ENCODE assay signal across 27 cellular contexts in genomic region chr6:158954778-158955177, GRCh38. TPM values are rescaled to one million over a fixed set of nuclear protein-coding genes. Genes with fewer than 3 reads are reported as not detected.
DNase-seq lines count a peak whose midpoint lies in the region; ATAC-seq, FAIRE-seq and TF ChIP-seq lines count a peak whose summit lies in the region.
"Had no signal": no experiment of that assay in that cellular context is flagged by ENCODE, and none has a peak within 500 bp of the region (broad histone marks: within the 10 kb centered on the region; RNA-seq: fewer than 3 reads in every experiment).

No MANE protein-coding gene starts in this region.

- POLR2A ChIA-PET in K562 (lab: Yijun Ruan, JAX), result interaction anchor here (0.6 kb wide), 1 partner anchor 1575 kb away, joined by 3 read pairs; no protein-coding TSS in a partner anchor

- no peaks in the 10 kb centered on the region for H3K79me2 ChIP-seq in K562 (ENCODE audit: control insufficient read depth, insufficient read depth, low read length)

- no peak overlapping the region for H3K9ac ChIP-seq in K562 (ENCODE audit: insufficient read depth in 1 of 2, low read depth in 2 of 2, low read length in 2 of 2)
- H3K9ac ChIP-seq: KMS-11 had no signal

- H3K9me1 ChIP-seq in K562 (ENCODE audit: control insufficient read depth, insufficient read depth, low read length), result no peaks in the 10 kb centered on the region

- no peak for TF ChIP-seq POLR2A in K562 (conservative IDR thresholded peaks at IDR 0.05)

- H3K9me3 ChIP-seq in K562 (replicated peaks; ENCODE audit: control insufficient read depth, insufficient read depth, low read depth, low read length) (no peaks in the 10 kb centered on the region), BE2C (no peaks in the 10 kb centered on the region)
- H3K9me3 ChIP-seq: HAP-1 had no signal

- no peaks in the 10 kb centered on the region for H3K9me3 Mint-ChIP-seq in natural killer cell
- no peaks in the 10 kb centered on the region for H3K9me3 Mint-ChIP-seq in natural killer cell treated with Interleukin-12 subunit alpha and Interleukin-12 subunit beta and Interleukin-15 and Interleukin-18, amount 100 ng/mL, for 72 hours
- H3K9me3 Mint-ChIP-seq in stimulated activated memory B cell treated with anti-CD40 and anti-IgM and Interleukin-4, amounts not matched to agents 10 μg/mL and 1 μg/mL and 100 μg/mL, for 72 hours, result no peaks in the 10 kb centered on the region
- H3K9me3 Mint-ChIP-seq: CD8-positive, alpha-beta memory T cell had no signal

- TF ChIP-seq CTCF in natural killer cell (IDR thresholded peaks at IDR 0.05) (no peak), K562 (IDR thresholded peaks at IDR 0.05 in 2 of 3, conservative IDR thresholded peaks at IDR 0.05 in 1 of 3; ENCODE audit: insufficient read depth in 2 of 3, low read depth in 1 of 3, low read length in 3 of 3) (no peak), BE2C (IDR thresholded peaks at IDR 0.05; ENCODE audit: low read depth, low read length) (no peak)

- no peak overlapping the region for H3K27ac ChIP-seq in K562 (ENCODE audit: extremely low read depth, low read depth, low read length)
- H3K27ac ChIP-seq: 22Rv1, C4-2B, HL-60, KMS-11 had no signal

- H4K20me1 ChIP-seq in K562 (replicated peaks; ENCODE audit: control insufficient read depth, insufficient read depth, low read length), result no peaks in the 10 kb centered on the region

- intact Hi-C loops in natural killer cell (cut with micrococcal nuclease) (no loop called here), K562 (cut with micrococcal nuclease) (loop anchor here (5.0 kb wide), 1 partner anchor 162 kb away; no protein-coding TSS in a partner anchor)

- WGBS in K562 (ENCODE audit: insufficient coverage, low coverage, missing lambda C conversion rate), result 4% methylated on average over 2 of the region's 2 CpGs

- peak; percentile 16 for DNase-seq in NCI-H146 treated with DMSO at 0.1 percent for 48 hours (lab: John Stamatoyannopoulos, UW; ENCODE audit: unreplicated experiment)
- no peak for DNase-seq in NCI-H146 (lab: John Stamatoyannopoulos, UW)
- DNase-seq in natural killer cell, result no peak
- DNase-seq in natural killer cell treated with Interleukin-12 subunit alpha and Interleukin-12 subunit beta and Interleukin-15 and Interleukin-18, amount 100 ng/mL, for 72 hours (ENCODE audit: low spot score), result no peak
- no peak for DNase-seq in K562 (ENCODE audit: extremely low read depth in 1 of 4, low spot score in 3 of 4)
- DNase-seq in AML-193 (lab: John Stamatoyannopoulos, UW), result no peak
- DNase-seq in BE2C, result no peak
- DNase-seq: ACHN; Calu3; CD8-positive, alpha-beta memory T cell; NCI-H1092; NCI-H1436; NCI-H2029; NCI-H226; NCI-H510A treated with DMSO at 0.1 percent for 48 hours; NCI-H748 treated with DMSO at 0.1 percent for 48 hours; PC-3; SHP77 had no signal

- no peak overlapping the region for H3K4me2 ChIP-seq in K562 (ENCODE audit: insufficient read depth, low read length)
- H3K4me2 ChIP-seq: GM23338, KMS-11 had no signal

- in situ Hi-C loops in K562 (cut with MboI), result no loop called here

- no peak overlapping the region for H2AFZ ChIP-seq in K562 (ENCODE audit: low read depth, low read length)
- H2AFZ ChIP-seq: GM23338 had no signal

- no peak for TF ChIP-seq RAD21 in K562 (CRISPR knock-in tag; conservative IDR thresholded peaks at IDR 0.05 in 1 of 2, IDR thresholded peaks at IDR 0.05 in 1 of 2)

- BruUV-seq in K562 (replicated peaks; lab: Mats Ljungman, UMichigan), result no TSS peak

- H3K27me3 ChIP-seq in K562 (ENCODE audit: control insufficient read depth in 2 of 2, insufficient read depth in 2 of 2, low read length in 2 of 2) (no peaks in the 10 kb centered on the region), BE2C (no peaks in the 10 kb centered on the region)

- H3K4me1 ChIP-seq in K562 (replicated peaks in 1 of 2; ENCODE audit: control insufficient read depth in 2 of 2, insufficient read depth in 2 of 2, low read length in 2 of 2) (peaks cover 6 to 9% of the 10 kb centered on the region in 2 experiments; a peak in 4 of 5 replicates), BE2C (no peaks in the 10 kb centered on the region)
- H3K4me1 ChIP-seq: HAP-1 had no signal

- H3K4me3 ChIP-seq in K562, result no peak overlapping the region
- H3K4me3 ChIP-seq in BE2C (ENCODE audit: low read depth, low read length), result no peak overlapping the region
- H3K4me3 ChIP-seq: GM23338, HAP-1 had no signal

- FAIRE-seq in K562 (lab: Jason Lieb, UNC), result no peak
- FAIRE-seq: G401.6, GM12892 had no signal

- H3K4me3 Mint-ChIP-seq in natural killer cell, result peak overlapping the region; percentile 41
- no peak overlapping the region for H3K4me3 Mint-ChIP-seq in natural killer cell treated with Interleukin-12 subunit alpha and Interleukin-12 subunit beta and Interleukin-15 and Interleukin-18, amount 100 ng/mL, for 72 hours
- peak overlapping the region; percentile 43 for H3K4me3 Mint-ChIP-seq in stimulated activated memory B cell treated with anti-CD40 and anti-IgM and Interleukin-4, amounts not matched to agents 10 μg/mL and 1 μg/mL and 100 μg/mL, for 72 hours
- H3K4me3 Mint-ChIP-seq: GM23338 had no signal

- no peak for ATAC-seq in natural killer cell
- ATAC-seq in natural killer cell treated with Interleukin-12 subunit alpha and Interleukin-12 subunit beta and Interleukin-15 and Interleukin-18, amount 100 ng/mL, for 72 hours, result no peak
- no peak for ATAC-seq in K562
- no peak for ATAC-seq in stimulated activated memory B cell treated with anti-CD40 and anti-IgM and Interleukin-4, amounts not matched to agents 10 μg/mL and 1 μg/mL and 100 μg/mL, for 72 hours
- ATAC-seq: GM23338, PC-3 had no signal

- TF ChIP-seq EP300 in K562 (IDR thresholded peaks at IDR 0.05; ENCODE audit: low read length), result no peak

- CTCF ChIA-PET in K562 (lab: Yijun Ruan, JAX; ENCODE audit: low intra/inter-chr PET ratio), result no interaction called here

- peaks cover 0 to 4% of the 10 kb centered on the region in 2 donors for H3K27me3 Mint-ChIP-seq in natural killer cell (ENCODE audit: low read depth in 2 of 2)
- H3K27me3 Mint-ChIP-seq in natural killer cell treated with Interleukin-12 subunit alpha and Interleukin-12 subunit beta and Interleukin-15 and Interleukin-18, amount 100 ng/mL, for 72 hours, result no peaks in the 10 kb centered on the region
- no peaks in the 10 kb centered on the region for H3K27me3 Mint-ChIP-seq in stimulated activated memory B cell treated with anti-CD40 and anti-IgM and Interleukin-4, amounts not matched to agents 10 μg/mL and 1 μg/mL and 100 μg/mL, for 72 hours

- peaks cover 0 to 22% of the 10 kb centered on the region in 2 donors for H3K4me1 Mint-ChIP-seq in natural killer cell
- H3K4me1 Mint-ChIP-seq in natural killer cell treated with Interleukin-12 subunit alpha and Interleukin-12 subunit beta and Interleukin-15 and Interleukin-18, amount 100 ng/mL, for 72 hours (ENCODE audit: low read depth in 2 of 2), result peaks cover 0 to 4% of the 10 kb centered on the region in 2 donors
- H3K4me1 Mint-ChIP-seq in stimulated activated memory B cell treated with anti-CD40 and anti-IgM and Interleukin-4, amounts not matched to agents 10 μg/mL and 1 μg/mL and 100 μg/mL, for 72 hours, result peaks cover 36% of the 10 kb centered on the region
- H3K4me1 Mint-ChIP-seq: GM23338 had no signal

- H3K27ac Mint-ChIP-seq in natural killer cell, result peak overlapping the region in 1 of 2 donors; percentile 39
- peak overlapping the region in 1 of 2 donors; percentile 26 for H3K27ac Mint-ChIP-seq in natural killer cell treated with Interleukin-12 subunit alpha and Interleukin-12 subunit beta and Interleukin-15 and Interleukin-18, amount 100 ng/mL, for 72 hours
- H3K27ac Mint-ChIP-seq in stimulated activated memory B cell treated with anti-CD40 and anti-IgM and Interleukin-4, amounts not matched to agents 10 μg/mL and 1 μg/mL and 100 μg/mL, for 72 hours, result peak overlapping the region; percentile 74
- H3K27ac Mint-ChIP-seq: GM23338 had no signal

- no peaks in the 10 kb centered on the region for H3K36me3 ChIP-seq in K562 (ENCODE audit: control insufficient read depth, insufficient read depth, low read length)
- H3K36me3 ChIP-seq in BE2C, result no peaks in the 10 kb centered on the region

- H3K36me3 Mint-ChIP-seq in natural killer cell, result no peaks in the 10 kb centered on the region
- H3K36me3 Mint-ChIP-seq in natural killer cell treated with Interleukin-12 subunit alpha and Interleukin-12 subunit beta and Interleukin-15 and Interleukin-18, amount 100 ng/mL, for 72 hours, result no peaks in the 10 kb centered on the region
- H3K36me3 Mint-ChIP-seq in stimulated activated memory B cell treated with anti-CD40 and anti-IgM and Interleukin-4, amounts not matched to agents 10 μg/mL and 1 μg/mL and 100 μg/mL, for 72 hours, result no peaks in the 10 kb centered on the region

TF ChIP-seq in K562, 482 proteins besides CTCF, POLR2A, EP300 and RAD21:
- TF ChIP-seq CEBPB (tag; IDR thresholded peaks at IDR 0.05), result peak; percentile 85
- no peak for TF ChIP-seq ZNF830 (CRISPR knock-in tag; IDR thresholded peaks at IDR 0.05)
- TF ChIP-seq CEBPG (CRISPR knock-in tag; IDR thresholded peaks at IDR 0.05), result no peak
- TF ChIP-seq CEBPG (tag; conservative IDR thresholded peaks at IDR 0.05 in 1 of 2, IDR thresholded peaks at IDR 0.05 in 1 of 2), result 0 out of 4 replicates have a peak, but pooled peaks of 1 of the 2 experiments have one; percentile 32

RNA-seq across cellular contexts. Expression of gene RSPH3, which starts 45.2 kb away (rescaled TPM):
- total RNA-seq in natural killer cell, result 1 to 10 TPM; 1.5 to 2.9 (median 2.4) TPM
- total RNA-seq in natural killer cell treated with Interleukin-12 subunit alpha and Interleukin-12 subunit beta and Interleukin-15 and Interleukin-18, amount 100 ng/mL, for 72 hours, result 1 to 10 TPM; 1.9 to 2.4 TPM
- 1.7 TPM in 2 replicates for total RNA-seq in K562 (2011; cell fraction: chromatin; rRNA removed; ENCODE audit: low replicate concordance)
- 0.79 and 0.83 TPM in 2 replicates for total RNA-seq in K562 (2011; cell fraction: nucleolus; rRNA removed)
- 0.88 and 5.3 TPM in 2 replicates for total RNA-seq in K562 (2011; cell fraction: nucleoplasm; rRNA removed)
- 1.6 and 1.7 TPM in 2 replicates for total RNA-seq in K562 (2014; rRNA removed)
- 1.8 and 1.9 TPM in 2 replicates for total RNA-seq in K562 (2014; rRNA removed; fragmentation: Illumina TruSeq; extraction: Trizol)
- total RNA-seq in K562 (2015; rRNA removed; fragmentation: Illumina TruSeq; extraction: Trizol), result 2.0 and 2.3 TPM in 2 replicates
- total RNA-seq in K562 (2021), result 2.6 and 2.9 TPM in 2 replicates
- 1.2 and 1.3 TPM in 2 replicates for polyA plus RNA-seq in K562 (2011; rRNA removed)
- polyA plus RNA-seq in K562 (2011; cell fraction: cytosol; rRNA removed), result 0.60 and 1.4 TPM in 2 replicates
- polyA plus RNA-seq in K562 (2011; cell fraction: nucleus; rRNA removed), result 0.80 and 1.8 TPM in 2 replicates
- 2.9 and 4.4 TPM in 2 replicates for polyA plus RNA-seq in K562 (2012)
- polyA plus RNA-seq in K562 (2014; fragmentation: Illumina TruSeq; extraction: Trizol), result 1.3 and 2.1 TPM in 2 replicates
- under 1 TPM; 0.52 to 0.68 TPM for polyA plus RNA-seq in K562 (2014; fragmentation: Nextera tagmentation; extraction: Ambion mirVana)
- 1.3 and 1.5 TPM in 2 replicates for polyA plus RNA-seq in K562 (2014; rRNA removed)
- polyA minus RNA-seq in K562 (2011; rRNA and poly(A)+ RNA removed), result 2.1 and 3.6 TPM in 2 replicates
- polyA minus RNA-seq in K562 (2011; cell fraction: cytosol; rRNA and poly(A)+ RNA removed), result 2.0 TPM in 2 replicates
- polyA minus RNA-seq in K562 (2011; cell fraction: nucleus; rRNA and poly(A)+ RNA removed), result 0.78 and 1.1 TPM in 2 replicates
- polyA plus RNA-seq in BE2C (2012; ENCODE audit: insufficient read depth, insufficient read length, low read depth), result 2.3 TPM
